Comparison of ENCODE assay signal across 28 cellular contexts in the genomic region with DNA sequence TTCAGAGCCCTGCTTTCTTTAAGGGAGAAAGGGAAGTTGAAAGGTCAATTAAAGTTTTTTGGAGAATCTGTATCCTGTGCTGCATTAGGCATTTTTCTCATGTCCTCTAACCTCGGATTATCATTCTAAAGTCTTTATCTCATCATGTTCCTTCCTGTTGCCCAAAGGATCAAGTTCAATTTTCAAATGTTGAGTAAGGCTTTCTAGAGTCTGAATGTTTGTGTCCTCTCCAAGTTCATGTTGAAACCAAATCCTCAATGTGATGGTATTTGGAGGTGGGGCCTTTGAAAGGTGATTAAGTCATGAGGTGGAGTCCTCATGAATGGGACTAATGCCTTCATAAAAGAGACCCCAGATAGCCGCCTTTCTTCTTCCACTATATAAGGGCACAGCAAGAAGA. TPM values are rescaled to one million over a fixed set of nuclear protein-coding genes. Genes with fewer than 3 reads are reported as not detected.
DNase-seq lines count a peak whose midpoint lies in the region; ATAC-seq, FAIRE-seq and TF ChIP-seq lines count a peak whose summit lies in the region.
"Had no signal": no experiment of that assay in that cellular context is flagged by ENCODE, and none has a peak within 500 bp of the region (broad histone marks: within the 10 kb centered on the region; RNA-seq: fewer than 3 reads in every experiment).

No MANE protein-coding gene starts in this region.

- H3K4me1 ChIP-seq in astrocyte (ENCODE audit: insufficient read depth, low read length) (peaks cover 11% of the 10 kb centered on the region), keratinocyte (ENCODE audit: control insufficient read depth, extremely low read depth, insufficient read depth, low read length) (peaks cover 8% of the 10 kb centered on the region), body of pancreas (no peaks in the 10 kb centered on the region)
- H3K4me1 ChIP-seq: A549, Caco-2, HAP-1 had no signal

- H3K4me3 ChIP-seq in astrocyte (ENCODE audit: insufficient read depth, low read depth, low read length) = no peak overlapping the region
- H3K4me3 ChIP-seq in fibroblast of pulmonary artery (replicated peaks; ENCODE audit: low read depth, low read length) = no peak overlapping the region
- H3K4me3 ChIP-seq in keratinocyte (ENCODE audit: control insufficient read depth in 2 of 3, extremely low read depth in 1 of 3, insufficient read depth in 2 of 3, low read depth in 1 of 3, low read length in 3 of 3) = no peak overlapping the region
- no peak overlapping the region for H3K4me3 ChIP-seq in body of pancreas
- H3K4me3 ChIP-seq: A549, HAP-1, PC-9 had no signal

- H3K27ac Mint-ChIP-seq in astrocyte (ENCODE audit: unreplicated experiment) = no peak overlapping the region
- H3K27ac Mint-ChIP-seq: CD8-positive, alpha-beta T cell had no signal

- H3K36me3 ChIP-seq in astrocyte (ENCODE audit: insufficient read depth, low read length) (no peaks in the 10 kb centered on the region), keratinocyte (ENCODE audit: control insufficient read depth in 2 of 2, extremely low read depth in 1 of 2, insufficient read depth in 2 of 2, low read length in 2 of 2) (no peaks in the 10 kb centered on the region), body of pancreas (replicated peaks in 1 of 2; ENCODE audit: insufficient read depth in 1 of 2, low read depth in 2 of 2) (no peaks in the 10 kb centered on the region)
- H3K36me3 ChIP-seq: HAP-1 had no signal

- H3K9ac ChIP-seq in astrocyte (ENCODE audit: low read length) (no peak overlapping the region), keratinocyte (ENCODE audit: control insufficient read depth, extremely low read depth, insufficient read depth, low read length) (no peak overlapping the region)

- no peaks in the 10 kb centered on the region for H3K27me3 Mint-ChIP-seq in astrocyte (ENCODE audit: low read depth, unreplicated experiment)

- no peak overlapping the region for H3K4me3 Mint-ChIP-seq in astrocyte (ENCODE audit: unreplicated experiment)
- H3K4me3 Mint-ChIP-seq: CD8-positive, alpha-beta T cell had no signal

- H3K79me2 ChIP-seq in astrocyte (ENCODE audit: insufficient read depth, low read length) (no peaks in the 10 kb centered on the region), keratinocyte (ENCODE audit: control insufficient read depth, insufficient read depth, low read length) (no peaks in the 10 kb centered on the region)

- H3K4me2 ChIP-seq in astrocyte (ENCODE audit: low read length) (no peak overlapping the region), keratinocyte (ENCODE audit: control insufficient read depth, extremely low read depth, insufficient read depth, low read depth, low read length) (no peak overlapping the region)
- H3K4me2 ChIP-seq: A549, PC-9 had no signal

- no peaks in the 10 kb centered on the region for H3K9me1 ChIP-seq in keratinocyte (ENCODE audit: control insufficient read depth, extremely low read depth, insufficient read depth, low read length)

- no peak overlapping the region for H3K27ac ChIP-seq in astrocyte (ENCODE audit: low read depth, low read length)
- H3K27ac ChIP-seq in keratinocyte (ENCODE audit: control insufficient read depth, insufficient read depth, low read length) = no peak overlapping the region
- no peak overlapping the region for H3K27ac ChIP-seq in body of pancreas
- H3K27ac ChIP-seq: A549, HL-60, PC-9 had no signal

- ATAC-seq in body of pancreas = no peak
- no peak for ATAC-seq in GM21390 (IDR thresholded peaks at IDR 0.05; ENCODE audit: unreplicated experiment)
- ATAC-seq: A549; CD8-positive, alpha-beta T cell had no signal

- H2AFZ ChIP-seq in astrocyte (ENCODE audit: low read depth, low read length) (no peak overlapping the region), keratinocyte (ENCODE audit: control insufficient read depth, low read length) (no peak overlapping the region)
- H2AFZ ChIP-seq: PC-9 had no signal

- H3K36me3 Mint-ChIP-seq in astrocyte (ENCODE audit: low read depth, unreplicated experiment) = no peaks in the 10 kb centered on the region
- H3K36me3 Mint-ChIP-seq: CD8-positive, alpha-beta T cell had no signal

- FAIRE-seq in astrocyte (lab: Jason Lieb, UNC) (peak; percentile 20), keratinocyte (lab: Jason Lieb, UNC) (peak; percentile 76)
- FAIRE-seq: A549, GM12891 had no signal

- DNase-seq in HCEC 1CT = peak; percentile 49
- peak; percentile 13 for DNase-seq in astrocyte (ENCODE audit: low read depth)
- peak; percentile 43 for DNase-seq in fibroblast of pulmonary artery (ENCODE audit: low read depth)
- no peak for DNase-seq in keratinocyte (ENCODE audit: low read depth, low spot score)
- no peak for DNase-seq in body of pancreas
- DNase-seq in NCI-H446 (lab: John Stamatoyannopoulos, UW) = no peak
- DNase-seq: C1 segment of cervical spinal cord; Caco-2; CD8-positive, alpha-beta T cell; EL; GDM1; GOT3; MV-4-11; NCI-H1105; NCI-H1436 treated with DMSO at 0.1 percent for 48 hours; NCI-H187 treated with DMSO at 0.1 percent for 48 hours; NCI-H2171 treated with DMSO at 0.1 percent for 48 hours; NCI-H446 treated with DMSO at 0.1 percent for 48 hours; NCI-H526; NCI-H82; PC-9; Right ventricle myocardium superior; RPMI8226 had no signal

- no peaks in the 10 kb centered on the region for H4K20me1 ChIP-seq in astrocyte (ENCODE audit: insufficient read depth, low read length)
- H4K20me1 ChIP-seq in keratinocyte (ENCODE audit: control insufficient read depth, extremely low read depth, insufficient read depth, low read length) = no peaks in the 10 kb centered on the region

- TF ChIP-seq CTCF in astrocyte (IDR thresholded peaks at IDR 0.05; ENCODE audit: insufficient read depth, low read depth, low read length) = no peak
- TF ChIP-seq CTCF in fibroblast of pulmonary artery (IDR thresholded peaks at IDR 0.05; ENCODE audit: low read length, missing control alignments) = no peak
- TF ChIP-seq CTCF in keratinocyte (optimal IDR thresholded peaks at IDR 0.05 in 1 of 3, IDR thresholded peaks at IDR 0.05 in 1 of 3, conservative IDR thresholded peaks at IDR 0.05 in 1 of 3; ENCODE audit: extremely low read depth in 1 of 3, insufficient read depth in 2 of 3, low read length in 3 of 3) = no peak
- no peak for TF ChIP-seq CTCF in body of pancreas (IDR thresholded peaks at IDR 0.05)

- 51% methylated on average over 2 of the region's 2 CpGs for WGBS in body of pancreas, 2 donors

- dilution Hi-C loops in keratinocyte (cut with MboI; ENCODE audit: extremely low pct_ligation_motif_present, low sequenced_read_pairs) = no loop called here

- H3K27me3 ChIP-seq in astrocyte (ENCODE audit: insufficient read depth, low read length) (no peaks in the 10 kb centered on the region), keratinocyte (ENCODE audit: control insufficient read depth, extremely low read depth, insufficient read depth, low read length) (no peaks in the 10 kb centered on the region), body of pancreas (no peaks in the 10 kb centered on the region)

- H3K9me3 ChIP-seq in astrocyte (ENCODE audit: insufficient read depth, low read depth, low read length) = no peaks in the 10 kb centered on the region
- peaks cover 4% of the 10 kb centered on the region for H3K9me3 ChIP-seq in keratinocyte (ENCODE audit: control insufficient read depth, low read depth, low read length)
- H3K9me3 ChIP-seq in body of pancreas = no peaks in the 10 kb centered on the region
- H3K9me3 ChIP-seq: Caco-2, HAP-1 had no signal

- TF ChIP-seq POLR2A in body of pancreas (IDR thresholded peaks at IDR 0.05) = no peak

- H3K9me3 Mint-ChIP-seq in astrocyte (ENCODE audit: unreplicated experiment) = peaks cover 6% of the 10 kb centered on the region
- H3K9me3 Mint-ChIP-seq: CD8-positive, alpha-beta T cell had no signal

- intact Hi-C loops in body of pancreas (cut with DNase I) = no loop called here

- peaks cover 24% of the 10 kb centered on the region for H3K4me1 Mint-ChIP-seq in astrocyte (ENCODE audit: low read depth, unreplicated experiment)

RNA-seq across cellular contexts. Expression of a gene that starts 20.2 kb away (rescaled TPM):
- total RNA-seq in astrocyte = 747 and 1,099 TPM in 2 replicates
- polyA plus RNA-seq in keratinocyte = 50.0 to 103 TPM (median 58.7 TPM) in 3 replicates
- 9.7 TPM for polyA plus RNA-seq in keratinocyte (2011; ENCODE audit: low read depth)
- 11.0 and 13.9 TPM in 2 replicates for polyA plus RNA-seq in keratinocyte (2011; cell fraction: cytosol; rRNA removed)
- polyA plus RNA-seq in keratinocyte (2011; cell fraction: nucleus; rRNA removed) = 220 and 317 TPM in 2 replicates
- 9.3 and 67.3 TPM in 2 replicates for polyA plus RNA-seq in keratinocyte (2012; ENCODE audit: low replicate concordance)
- polyA minus RNA-seq in keratinocyte = 156 to 171 TPM (median 163 TPM) in 3 replicates
- 52.0 TPM for polyA minus RNA-seq in keratinocyte (2011; cell fraction: cytosol; rRNA and poly(A)+ RNA removed)
- 323 and 527 TPM in 2 replicates for polyA minus RNA-seq in keratinocyte (2011; cell fraction: nucleus; rRNA and poly(A)+ RNA removed)
- total RNA-seq in body of pancreas = 1 to 10 TPM; 1.6 to 4.2 TPM
- total RNA-seq: CD8-positive, alpha-beta T cell had no signal

Comparison
In these comparisons a context has a peak if more than half of its experiments do, and no peak if none do; other contexts are left out.
1. DNase-seq: peak in HCEC 1CT (single experiment), astrocyte (single experiment) and fibroblast of pulmonary artery (single experiment); none in keratinocyte (single experiment), body of pancreas (0 of 4) and NCI-H446 (0 of 2).
2. RNA of a gene that starts 20.2 kb away (total RNA-seq): 747 to 1,099 TPM in astrocyte; 1.6 to 4.2 TPM in body of pancreas; every median in the first group is over 100 times any median in the second.